ENCODE assay signal across 11 cellular contexts in genomic region chr10:87206922-87207321, GRCh38. TPM values are rescaled to one million over a fixed set of nuclear protein-coding genes. Genes with fewer than 3 reads are reported as not detected.
DNase-seq lines count a peak whose midpoint lies in the region; ATAC-seq, FAIRE-seq and TF ChIP-seq lines count a peak whose summit lies in the region.
"Not testable (repeated sequence)": the region's sequence is repeated elsewhere in the genome, so short reads cannot be mapped to it uniquely, and the experiment has no call there.
"Had no signal": no experiment of that assay in that cellular context is flagged by ENCODE, and none has a peak within 500 bp of the region (broad histone marks: within the 10 kb centered on the region; RNA-seq: fewer than 3 reads in every experiment).

No MANE protein-coding gene starts in this region.

- H3K9ac ChIP-seq in BLaER1; endothelial cell of umbilical vein (replicated peaks; ENCODE audit: extremely low read depth, insufficient read depth, low read length): not testable (repeated sequence)

- intact Hi-C loops in ascending aorta (cut with DNase I) = loop anchor here (10.0 kb wide), 1 partner anchor 812 kb away; no protein-coding TSS in a partner anchor
- intact Hi-C loops in endothelial cell of umbilical vein (cut with micrococcal nuclease); left cardiac atrium (cut with DNase I); right cardiac atrium (cut with DNase I); thyroid gland (cut with DNase I); aorta (cut with DNase I): not testable (repeated sequence)

- H3K27me3 ChIP-seq in BLaER1; ascending aorta; endothelial cell of umbilical vein (ENCODE audit: control insufficient read depth in 2 of 2, insufficient read depth in 2 of 2, low read length in 2 of 2); right cardiac atrium (ENCODE audit: control insufficient read depth, insufficient read depth); thyroid gland; aorta (ENCODE audit: control insufficient read depth in 1 of 2, insufficient read depth in 2 of 2, low read length in 1 of 2): not testable (repeated sequence)

- H3K27ac Mint-ChIP-seq in osteocyte (ENCODE audit: unreplicated experiment) = peak overlapping the region; percentile 27

- not testable (repeated sequence) for H2AFZ ChIP-seq in endothelial cell of umbilical vein (ENCODE audit: low read depth, low read length)

- DNase-seq in ascending aorta (ENCODE audit: low spot score in 2 of 2); osteocyte (ENCODE audit: extremely low spot score, unreplicated experiment); aorta: not testable (repeated sequence)
- DNase-seq in endothelial cell of umbilical vein (ENCODE audit: low read depth, low spot score) = peak; percentile 70
- peak; percentile 28 for DNase-seq in left cardiac atrium
- DNase-seq in right cardiac atrium = peak in 1 of 3 donors; percentile 65
- DNase-seq in thyroid gland = peak; percentile 71 to 76

- not testable (repeated sequence) for H3K9me3 ChIP-seq in BLaER1; ascending aorta; endothelial cell of umbilical vein (replicated peaks; ENCODE audit: control insufficient read depth, insufficient read depth, low read length); right cardiac atrium (ENCODE audit: control insufficient read depth, low read length); thyroid gland; aorta (ENCODE audit: control insufficient read depth, low read length)

- not testable (repeated sequence) for BruUV-seq in endothelial cell of umbilical vein (replicated peaks; lab: Mats Ljungman, UMichigan)

- H3K36me3 Mint-ChIP-seq in osteocyte (ENCODE audit: unreplicated experiment) = not testable (repeated sequence)

- not testable (repeated sequence) for H3K79me2 ChIP-seq in endothelial cell of umbilical vein (ENCODE audit: control insufficient read depth, insufficient read depth, low read length)

- not testable (repeated sequence) for TF ChIP-seq CTCF in ascending aorta (IDR thresholded peaks at IDR 0.05); endothelial cell of umbilical vein (IDR thresholded peaks at IDR 0.05; ENCODE audit: extremely low read depth in 1 of 2, insufficient read depth in 1 of 2, low read depth in 1 of 2, low read length in 2 of 2); osteocyte (IDR thresholded peaks at IDR 0.05); thyroid gland (IDR thresholded peaks at IDR 0.05)

- H3K27me3 Mint-ChIP-seq in osteocyte (ENCODE audit: unreplicated experiment) = not testable (repeated sequence)

- not testable (repeated sequence) for H3K4me3 ChIP-seq in BLaER1; endothelial cell of umbilical vein (replicated peaks in 1 of 3; ENCODE audit: insufficient read depth in 1 of 3, low read depth in 1 of 3, low read length in 3 of 3); right cardiac atrium (ENCODE audit: low read length); thyroid gland (replicated peaks in 1 of 3); aorta (ENCODE audit: low read length in 2 of 2)
- peak overlapping the region in 1 of 2 donors; percentile 15 for H3K4me3 ChIP-seq in ascending aorta

- peak overlapping the region; percentile 40; the same call in 1 of the 2 replicates for H3K4me2 ChIP-seq in BLaER1
- not testable (repeated sequence) for H3K4me2 ChIP-seq in endothelial cell of umbilical vein (ENCODE audit: insufficient read depth, low read length)

- CTCF ChIA-PET in endothelial cell of umbilical vein (lab: Charles Lee) = not testable (repeated sequence)

- 53% methylated on average over 4 of the region's 4 CpGs for WGBS in right cardiac atrium
- WGBS in thyroid gland, 2 donors = 12 to 15% methylated on average over 4 of the region's 4 CpGs
- WGBS in aorta, 2 donors = 3 to 6% methylated on average over 4 of the region's 4 CpGs

- not testable (repeated sequence) for TF ChIP-seq POLR2A in endothelial cell of umbilical vein (IDR thresholded peaks at IDR 0.05; ENCODE audit: low read depth, low read length); thyroid gland (IDR thresholded peaks at IDR 0.05)

- not testable (repeated sequence) for H3K27ac ChIP-seq in BLaER1; endothelial cell of umbilical vein (ENCODE audit: insufficient read depth, low read depth, low read length); right cardiac atrium (ENCODE audit: low read length); aorta (ENCODE audit: low read depth in 1 of 2, low read length in 2 of 2)
- H3K27ac ChIP-seq in ascending aorta (peak overlapping the region; percentile 20 to 56), thyroid gland (peak overlapping the region in 2 of 3 donors; percentile 7 to 24)

- ATAC-seq in left cardiac atrium (peak in 1 of 2 donors; percentile 32), right cardiac atrium (peak; percentile 41 to 57), aorta (ENCODE audit: low FRiP score) (peak; percentile 71)

- not testable (repeated sequence) for H3K9me1 ChIP-seq in endothelial cell of umbilical vein (replicated peaks; ENCODE audit: control insufficient read depth, extremely low read depth, insufficient read depth, low read length)

- POLR2A ChIA-PET in endothelial cell of umbilical vein (lab: Charles Lee) = not testable (repeated sequence)

- dilution Hi-C loops in endothelial cell of umbilical vein (cut with MboI; ENCODE audit: extremely low pct_ligation_motif_present, low sequenced_read_pairs) = not testable (repeated sequence)

- not testable (repeated sequence) for H3K4me3 Mint-ChIP-seq in osteocyte (ENCODE audit: unreplicated experiment)

- H3K9me3 Mint-ChIP-seq in osteocyte (ENCODE audit: unreplicated experiment) = not testable (repeated sequence)

- peaks cover 32% of the 10 kb centered on the region for H3K4me1 ChIP-seq in BLaER1
- not testable (repeated sequence) for H3K4me1 ChIP-seq in ascending aorta; endothelial cell of umbilical vein (ENCODE audit: control insufficient read depth, extremely low read depth, insufficient read depth, low read length); right cardiac atrium (ENCODE audit: control insufficient read depth, insufficient read depth, low read length); thyroid gland; aorta (ENCODE audit: control insufficient read depth in 1 of 2, insufficient read depth in 2 of 2, low read length in 2 of 2)

- not testable (repeated sequence) for H4K20me1 ChIP-seq in BLaER1; endothelial cell of umbilical vein (replicated peaks; ENCODE audit: control insufficient read depth, extremely low read depth, insufficient read depth, low read length)

- not testable (repeated sequence) for H3K36me3 ChIP-seq in BLaER1; ascending aorta; endothelial cell of umbilical vein (ENCODE audit: control insufficient read depth in 2 of 2, extremely low read depth in 1 of 2, insufficient read depth in 2 of 2, low read length in 2 of 2); thyroid gland; aorta (ENCODE audit: control insufficient read depth in 1 of 2, insufficient read depth in 2 of 2, low read length in 1 of 2)

- FAIRE-seq in endothelial cell of umbilical vein (lab: Jason Lieb, UNC) = peak; percentile 69

- H3K4me1 Mint-ChIP-seq in osteocyte (ENCODE audit: unreplicated experiment) = peaks cover 14% of the 10 kb centered on the region

RNA-seq across cellular contexts. Expression of gene NUTM2A, which starts 18.3 kb away (rescaled TPM):
- total RNA-seq in ascending aorta (0.11 TPM), endothelial cell of umbilical vein (0.14 and 0.73 TPM in 2 replicates), left cardiac atrium (1 to 10 TPM; 1.6 to 1.9 TPM), right cardiac atrium (1 to 10 TPM; 2.1 to 4.1 (median 2.5) TPM), osteocyte (1.2 and 1.5 TPM in 2 replicates), thyroid gland (1 to 10 TPM in 3 of 4 donors, under 1 TPM in 1; 0.81 to 5.5 (median 3.4) TPM), aorta (1 to 10 TPM in 1 of 2 donors, under 1 TPM in 1; 0.66 to 1.0 TPM)
- polyA plus RNA-seq in endothelial cell of umbilical vein (0.36 and 0.75 TPM in 2 replicates), right cardiac atrium (2.4 TPM), aorta (under 1 TPM in 1 of 2 donors, not detected in 1; 0.59 TPM)
- 0.30 and 0.40 TPM in 2 replicates for polyA plus RNA-seq in endothelial cell of umbilical vein (2011; cell fraction: cytosol; rRNA removed)
- polyA plus RNA-seq in endothelial cell of umbilical vein (2011; cell fraction: nucleus; rRNA removed) = 0.09 and 0.22 TPM in 2 replicates
- polyA plus RNA-seq in endothelial cell of umbilical vein (2012) = 0.15 and 0.17 TPM in 2 replicates
- polyA minus RNA-seq in endothelial cell of umbilical vein = not detected in 2 replicates
- not detected for polyA minus RNA-seq in endothelial cell of umbilical vein (2011; cell fraction: cytosol; rRNA and poly(A)+ RNA removed)
- polyA minus RNA-seq in endothelial cell of umbilical vein (2011; cell fraction: nucleus; rRNA and poly(A)+ RNA removed) = 0.34 and 0.38 TPM in 2 replicates
- total RNA-seq: G401, GM23338 had no signal
- polyA plus RNA-seq: CD4-positive, alpha-beta memory T cell had no signal
